1 cellular context compared by ENCODE assay signal in genomic region chr5:36240779-36241635, GRCh38.
TF ChIP-seq lines count a peak whose summit lies in the region.

No MANE protein-coding gene starts in this region.

TF ChIP-seq in K562, 482 proteins besides CTCF, POLR2A, EP300 and RAD21 (continued from another document and continues in another):
- TF ChIP-seq CREB5 (CRISPR knock-in tag; IDR thresholded peaks at IDR 0.05) (no peak), ZNF324 (CRISPR knock-in tag; IDR thresholded peaks at IDR 0.05) (no peak), IRF2 (CRISPR knock-in tag; IDR thresholded peaks at IDR 0.05) (no peak), MLLT1 (IDR thresholded peaks at IDR 0.05) (peak; percentile 50 to 78; a peak in 1 of 4 replicates), FOXP1 (CRISPR knock-in tag; IDR thresholded peaks at IDR 0.05) (no peak), ZNF445 (CRISPR knock-in tag; IDR thresholded peaks at IDR 0.05; ENCODE audit: low read depth) (no peak), SREBF1 (IDR thresholded peaks at IDR 0.05; ENCODE audit: borderline replicate concordance, low read depth, low read length) (no peak), NEUROD1 (IDR thresholded peaks at IDR 0.05; ENCODE audit: borderline replicate concordance, low read depth, low read length, partially characterized antibody) (no peak), HOXB6 (CRISPR knock-in tag; IDR thresholded peaks at IDR 0.05; ENCODE audit: borderline replicate concordance) (no peak), LEF1 (IDR thresholded peaks at IDR 0.05) (no peak), SMAD1 (IDR thresholded peaks at IDR 0.05; ENCODE audit: low read depth, low read length, partially characterized antibody) (no peak), TCF15 (CRISPR knock-in tag; IDR thresholded peaks at IDR 0.05) (0 out of 2 replicates have a peak, but pooled peaks have one; percentile 12), ZNF76 (CRISPR knock-in tag; IDR thresholded peaks at IDR 0.05; ENCODE audit: borderline replicate concordance) (no peak), ZNF280A (IDR thresholded peaks at IDR 0.05; ENCODE audit: low read depth, partially characterized antibody) (no peak), HMGXB4 (CRISPR knock-in tag; IDR thresholded peaks at IDR 0.05) (no peak; the same call in 1 of the 2 replicates), PATZ1 (CRISPR knock-in tag; IDR thresholded peaks at IDR 0.05; ENCODE audit: borderline replicate concordance) (no peak), ZNF384 (IDR thresholded peaks at IDR 0.05; ENCODE audit: low read depth, low read length) (no peak), KLF6 (CRISPR knock-in tag; IDR thresholded peaks at IDR 0.05; ENCODE audit: borderline replicate concordance) (no peak), CGGBP1 (CRISPR knock-in tag; IDR thresholded peaks at IDR 0.05) (no peak), SOX6 (IDR thresholded peaks at IDR 0.05) (no peak), SMC3 (conservative IDR thresholded peaks at IDR 0.05; ENCODE audit: insufficient read depth, low read depth, low read length) (no peak), PPARD (CRISPR knock-in tag; IDR thresholded peaks at IDR 0.05) (no peak), E2F5 (CRISPR knock-in tag; IDR thresholded peaks at IDR 0.05) (no peak), ZNF511 (CRISPR knock-in tag; IDR thresholded peaks at IDR 0.05) (no peak), GATAD2A (IDR thresholded peaks at IDR 0.05) (no peak), SP1 (CRISPR knock-in tag; IDR thresholded peaks at IDR 0.05) (no peak), ETV5 (CRISPR knock-in tag; IDR thresholded peaks at IDR 0.05; ENCODE audit: low read depth) (0 out of 2 replicates have a peak, but pooled peaks have one; percentile 48), BDP1 (IDR thresholded peaks at IDR 0.05; ENCODE audit: insufficient read depth, insufficient read length) (no peak), MEIS2 (IDR thresholded peaks at IDR 0.05; ENCODE audit: partially characterized antibody) (no peak), HLTF (IDR thresholded peaks at IDR 0.05) (no peak), YY1 (IDR thresholded peaks at IDR 0.05; ENCODE audit: borderline replicate concordance in 1 of 3, control insufficient read depth in 1 of 3, extremely low read depth in 1 of 3, insufficient read depth in 3 of 3, insufficient read length in 1 of 3, insufficient replicate concordance in 2 of 3, low read depth in 1 of 3, low read length in 2 of 3) (peak in 1 of 3 experiments; percentile 61), ARID3B (CRISPR knock-in tag; IDR thresholded peaks at IDR 0.05; ENCODE audit: borderline replicate concordance) (no peak), MED1 (CRISPR knock-in tag; IDR thresholded peaks at IDR 0.05; ENCODE audit: borderline replicate concordance) (no peak), EP400 (IDR thresholded peaks at IDR 0.05) (peak; percentile 15; the same call in 1 of the 2 replicates), HDAC3 (IDR thresholded peaks at IDR 0.05; ENCODE audit: borderline replicate concordance, partially characterized antibody) (no peak), SPI1 (IDR thresholded peaks at IDR 0.05; ENCODE audit: borderline replicate concordance, low read depth, low read length) (no peak), MIER1 (IDR thresholded peaks at IDR 0.05; ENCODE audit: low read depth) (0 out of 2 replicates have a peak, but pooled peaks have one; percentile 38), POLR2AphosphoS2 (IDR thresholded peaks at IDR 0.05; ENCODE audit: low read length) (no peak), ATF7 (IDR thresholded peaks at IDR 0.05) (peak; percentile 52), NCOA2 (IDR thresholded peaks at IDR 0.05; ENCODE audit: partially characterized antibody in 2 of 2) (no peak), ESRRB (CRISPR knock-in tag; IDR thresholded peaks at IDR 0.05; ENCODE audit: borderline replicate concordance) (no peak), SUPT5H (IDR thresholded peaks at IDR 0.05) (peak; percentile 74), TEAD4 (IDR thresholded peaks at IDR 0.05; ENCODE audit: low read length) (no peak; the same call in 1 of the 2 replicates), TEAD4 (CRISPR knock-in tag; IDR thresholded peaks at IDR 0.05; ENCODE audit: borderline replicate concordance) (no peak), ZFP36 (IDR thresholded peaks at IDR 0.05; ENCODE audit: low read depth, low read length, partially characterized antibody) (no peak), SRSF7 (optimal IDR thresholded peaks at IDR 0.05; ENCODE audit: low read depth, low read length) (no peak), NELFE (IDR thresholded peaks at IDR 0.05; ENCODE audit: insufficient read depth, insufficient read length) (no peak), SIN3B (IDR thresholded peaks at IDR 0.05; ENCODE audit: low read depth) (no peak), ZEB2 (IDR thresholded peaks at IDR 0.05) (no peak), THRAP3 (IDR thresholded peaks at IDR 0.05; ENCODE audit: borderline replicate concordance) (no peak), FOXA1 (IDR thresholded peaks at IDR 0.05; ENCODE audit: borderline replicate concordance) (no peak), CLOCK (CRISPR knock-in tag; IDR thresholded peaks at IDR 0.05; ENCODE audit: borderline replicate concordance) (no peak), BHLHE40 (IDR thresholded peaks at IDR 0.05; ENCODE audit: low read length) (no peak), RFX1 (IDR thresholded peaks at IDR 0.05) (no peak), ZC3H4 (CRISPR knock-in tag; IDR thresholded peaks at IDR 0.05; ENCODE audit: borderline replicate concordance) (no peak), HDGF (IDR thresholded peaks at IDR 0.05) (no peak), HNRNPL (IDR thresholded peaks at IDR 0.05; ENCODE audit: low read depth, low read length) (no peak; the same call in 1 of the 2 replicates), ZNF133 (CRISPR knock-in tag; IDR thresholded peaks at IDR 0.05) (no peak), HNRNPLL (IDR thresholded peaks at IDR 0.05; ENCODE audit: low read depth, low read length, poor library complexity, severe bottlenecking) (peak; percentile 0), GTF2F1 (IDR thresholded peaks at IDR 0.05; ENCODE audit: low read depth, low read length) (no peak), ERF (CRISPR knock-in tag; IDR thresholded peaks at IDR 0.05) (no peak; the same call in 1 of the 2 replicates)
